ENCODE assay signal across 1 cellular context in genomic region chr4:145805490-145805889, GRCh38.
TF ChIP-seq lines count a peak whose summit lies in the region.

No MANE protein-coding gene starts in this region.

TF ChIP-seq in A549, 52 proteins besides CTCF, POLR2A, EP300 and RAD21 (continued from another document):
- no peak for TF ChIP-seq ATOH8 (CRISPR knock-in tag; IDR thresholded peaks at IDR 0.05; ENCODE audit: low read depth)
- TF ChIP-seq NR3C1 (IDR thresholded peaks at IDR 0.05) = no peak
- no peak for TF ChIP-seq JUN (IDR thresholded peaks at IDR 0.05)
